ENCODE assay signal across 1 cellular context in the genomic region with DNA sequence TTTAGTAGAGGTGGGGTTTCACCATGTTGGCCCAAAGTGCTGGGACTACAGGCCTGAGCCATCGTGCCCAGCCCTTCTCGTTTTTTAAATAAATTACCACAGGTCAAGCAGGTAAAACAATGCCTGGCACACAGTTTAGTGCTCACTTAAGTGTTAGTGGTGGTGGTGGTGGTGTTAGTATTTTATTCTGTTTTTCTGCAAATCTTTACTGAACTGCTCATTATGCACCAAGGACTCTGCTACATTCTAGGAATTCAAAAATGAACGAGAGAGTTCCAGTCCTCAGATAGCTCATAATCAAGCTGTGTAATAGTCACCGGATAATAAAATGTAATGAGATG.
TF ChIP-seq lines count a peak whose summit lies in the region.

No MANE protein-coding gene starts in this region.

TF ChIP-seq in HepG2, 621 proteins besides CTCF, POLR2A, EP300 and RAD21 (continued from another document):
- TF ChIP-seq, protein P1, sequence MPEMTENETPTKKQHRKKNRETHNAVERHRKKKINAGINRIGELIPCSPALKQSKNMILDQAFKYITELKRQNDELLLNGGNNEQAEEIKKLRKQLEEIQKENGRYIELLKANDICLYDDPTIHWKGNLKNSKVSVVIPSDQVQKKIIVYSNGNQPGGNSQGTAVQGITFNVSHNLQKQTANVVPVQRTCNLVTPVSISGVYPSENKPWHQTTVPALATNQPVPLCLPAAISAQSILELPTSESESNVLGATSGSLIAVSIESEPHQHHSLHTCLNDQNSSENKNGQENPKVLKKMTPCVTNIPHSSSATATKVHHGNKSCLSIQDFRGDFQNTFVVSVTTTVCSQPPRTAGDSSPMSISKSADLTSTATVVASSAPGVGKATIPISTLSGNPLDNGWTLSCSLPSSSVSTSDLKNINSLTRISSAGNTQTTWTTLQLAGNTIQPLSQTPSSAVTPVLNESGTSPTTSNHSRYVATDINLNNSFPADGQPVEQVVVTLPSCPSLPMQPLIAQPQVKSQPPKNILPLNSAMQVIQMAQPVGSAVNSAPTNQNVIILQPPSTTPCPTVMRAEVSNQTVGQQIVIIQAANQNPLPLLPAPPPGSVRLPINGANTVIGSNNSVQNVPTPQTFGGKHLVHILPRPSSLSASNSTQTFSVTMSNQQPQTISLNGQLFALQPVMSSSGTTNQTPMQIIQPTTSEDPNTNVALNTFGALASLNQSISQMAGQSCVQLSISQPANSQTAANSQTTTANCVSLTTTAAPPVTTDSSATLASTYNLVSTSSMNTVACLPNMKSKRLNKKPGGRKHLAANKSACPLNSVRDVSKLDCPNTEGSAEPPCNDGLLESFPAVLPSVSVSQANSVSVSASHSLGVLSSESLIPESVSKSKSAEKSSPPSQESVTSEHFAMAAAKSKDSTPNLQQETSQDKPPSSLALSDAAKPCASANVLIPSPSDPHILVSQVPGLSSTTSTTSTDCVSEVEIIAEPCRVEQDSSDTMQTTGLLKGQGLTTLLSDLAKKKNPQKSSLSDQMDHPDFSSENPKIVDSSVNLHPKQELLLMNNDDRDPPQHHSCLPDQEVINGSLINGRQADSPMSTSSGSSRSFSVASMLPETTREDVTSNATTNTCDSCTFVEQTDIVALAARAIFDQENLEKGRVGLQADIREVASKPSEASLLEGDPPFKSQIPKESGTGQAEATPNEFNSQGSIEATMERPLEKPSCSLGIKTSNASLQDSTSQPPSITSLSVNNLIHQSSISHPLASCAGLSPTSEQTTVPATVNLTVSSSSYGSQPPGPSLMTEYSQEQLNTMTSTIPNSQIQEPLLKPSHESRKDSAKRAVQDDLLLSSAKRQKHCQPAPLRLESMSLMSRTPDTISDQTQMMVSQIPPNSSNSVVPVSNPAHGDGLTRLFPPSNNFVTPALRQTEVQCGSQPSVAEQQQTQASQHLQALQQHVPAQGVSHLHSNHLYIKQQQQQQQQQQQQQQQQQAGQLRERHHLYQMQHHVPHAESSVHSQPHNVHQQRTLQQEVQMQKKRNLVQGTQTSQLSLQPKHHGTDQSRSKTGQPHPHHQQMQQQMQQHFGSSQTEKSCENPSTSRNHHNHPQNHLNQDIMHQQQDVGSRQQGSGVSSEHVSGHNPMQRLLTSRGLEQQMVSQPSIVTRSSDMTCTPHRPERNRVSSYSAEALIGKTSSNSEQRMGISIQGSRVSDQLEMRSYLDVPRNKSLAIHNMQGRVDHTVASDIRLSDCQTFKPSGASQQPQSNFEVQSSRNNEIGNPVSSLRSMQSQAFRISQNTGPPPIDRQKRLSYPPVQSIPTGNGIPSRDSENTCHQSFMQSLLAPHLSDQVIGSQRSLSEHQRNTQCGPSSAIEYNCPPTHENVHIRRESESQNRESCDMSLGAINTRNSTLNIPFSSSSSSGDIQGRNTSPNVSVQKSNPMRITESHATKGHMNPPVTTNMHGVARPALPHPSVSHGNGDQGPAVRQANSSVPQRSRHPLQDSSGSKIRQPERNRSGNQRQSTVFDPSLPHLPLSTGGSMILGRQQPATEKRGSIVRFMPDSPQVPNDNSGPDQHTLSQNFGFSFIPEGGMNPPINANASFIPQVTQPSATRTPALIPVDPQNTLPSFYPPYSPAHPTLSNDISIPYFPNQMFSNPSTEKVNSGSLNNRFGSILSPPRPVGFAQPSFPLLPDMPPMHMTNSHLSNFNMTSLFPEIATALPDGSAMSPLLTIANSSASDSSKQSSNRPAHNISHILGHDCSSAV (CRISPR knock-in tag; IDR thresholded peaks at IDR 0.05; ENCODE audit: borderline replicate concordance): no peak
- TF ChIP-seq ZNF263 (CRISPR knock-in tag; IDR thresholded peaks at IDR 0.05) (no peak), KLF11 (CRISPR knock-in tag; IDR thresholded peaks at IDR 0.05) (no peak), ZNF777 (CRISPR knock-in tag; IDR thresholded peaks at IDR 0.05) (no peak), RNF2 (conservative IDR thresholded peaks at IDR 0.05; ENCODE audit: low read depth) (no peak), KDM5A (IDR thresholded peaks at IDR 0.05; ENCODE audit: borderline replicate concordance, low read length) (peak; percentile 72; the same call in 1 of the 2 replicates), KAT8 (CRISPR knock-in tag; IDR thresholded peaks at IDR 0.05) (no peak)
- TF ChIP-seq, protein P2, sequence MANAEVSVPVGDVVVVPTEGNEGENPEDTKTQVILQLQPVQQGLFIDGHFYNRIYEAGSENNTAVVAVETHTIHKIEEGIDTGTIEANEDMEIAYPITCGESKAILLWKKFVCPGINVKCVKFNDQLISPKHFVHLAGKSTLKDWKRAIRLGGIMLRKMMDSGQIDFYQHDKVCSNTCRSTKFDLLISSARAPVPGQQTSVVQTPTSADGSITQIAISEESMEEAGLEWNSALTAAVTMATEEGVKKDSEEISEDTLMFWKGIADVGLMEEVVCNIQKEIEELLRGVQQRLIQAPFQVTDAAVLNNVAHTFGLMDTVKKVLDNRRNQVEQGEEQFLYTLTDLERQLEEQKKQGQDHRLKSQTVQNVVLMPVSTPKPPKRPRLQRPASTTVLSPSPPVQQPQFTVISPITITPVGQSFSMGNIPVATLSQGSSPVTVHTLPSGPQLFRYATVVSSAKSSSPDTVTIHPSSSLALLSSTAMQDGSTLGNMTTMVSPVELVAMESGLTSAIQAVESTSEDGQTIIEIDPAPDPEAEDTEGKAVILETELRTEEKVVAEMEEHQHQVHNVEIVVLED (CRISPR knock-in tag; IDR thresholded peaks at IDR 0.05; ENCODE audit: borderline replicate concordance): no peak
- TF ChIP-seq, protein P3, sequence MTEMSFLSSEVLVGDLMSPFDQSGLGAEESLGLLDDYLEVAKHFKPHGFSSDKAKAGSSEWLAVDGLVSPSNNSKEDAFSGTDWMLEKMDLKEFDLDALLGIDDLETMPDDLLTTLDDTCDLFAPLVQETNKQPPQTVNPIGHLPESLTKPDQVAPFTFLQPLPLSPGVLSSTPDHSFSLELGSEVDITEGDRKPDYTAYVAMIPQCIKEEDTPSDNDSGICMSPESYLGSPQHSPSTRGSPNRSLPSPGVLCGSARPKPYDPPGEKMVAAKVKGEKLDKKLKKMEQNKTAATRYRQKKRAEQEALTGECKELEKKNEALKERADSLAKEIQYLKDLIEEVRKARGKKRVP (CRISPR knock-in tag; IDR thresholded peaks at IDR 0.05): no peak
- TF ChIP-seq, protein P4, sequence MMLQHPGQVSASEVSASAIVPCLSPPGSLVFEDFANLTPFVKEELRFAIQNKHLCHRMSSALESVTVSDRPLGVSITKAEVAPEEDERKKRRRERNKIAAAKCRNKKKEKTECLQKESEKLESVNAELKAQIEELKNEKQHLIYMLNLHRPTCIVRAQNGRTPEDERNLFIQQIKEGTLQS (CRISPR knock-in tag; IDR thresholded peaks at IDR 0.05): no peak
- TF ChIP-seq, protein P5, sequence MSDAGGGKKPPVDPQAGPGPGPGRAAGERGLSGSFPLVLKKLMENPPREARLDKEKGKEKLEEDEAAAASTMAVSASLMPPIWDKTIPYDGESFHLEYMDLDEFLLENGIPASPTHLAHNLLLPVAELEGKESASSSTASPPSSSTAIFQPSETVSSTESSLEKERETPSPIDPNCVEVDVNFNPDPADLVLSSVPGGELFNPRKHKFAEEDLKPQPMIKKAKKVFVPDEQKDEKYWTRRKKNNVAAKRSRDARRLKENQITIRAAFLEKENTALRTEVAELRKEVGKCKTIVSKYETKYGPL (CRISPR knock-in tag; IDR thresholded peaks at IDR 0.05): no peak
